In the genomic region with DNA sequence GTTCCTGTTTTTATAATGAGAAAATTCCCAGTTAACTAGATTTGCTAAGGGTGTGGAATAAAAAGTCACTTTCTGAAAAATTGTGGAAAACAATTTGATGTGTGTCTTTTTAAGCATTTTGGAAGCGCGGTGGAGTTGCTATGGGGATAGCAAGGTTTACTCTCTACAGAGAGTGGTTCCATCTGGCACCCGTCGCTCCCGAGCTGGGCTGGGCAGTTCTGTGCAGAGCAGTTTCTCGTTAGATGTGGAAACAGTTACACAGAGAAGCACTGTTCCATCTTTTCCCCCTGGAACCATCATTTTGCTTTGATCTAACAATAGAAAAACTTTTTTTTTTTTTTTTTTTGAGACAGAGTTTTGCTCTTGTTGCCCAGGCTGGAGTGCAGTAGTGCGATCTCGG, we compare ENCODE assay signal across 13 cellular contexts. TPM values are rescaled to one million over a fixed set of nuclear protein-coding genes. Genes with fewer than 3 reads are reported as not detected.
DNase-seq lines count a peak whose midpoint lies in the region.
"Had no signal": no experiment of that assay in that cellular context is flagged by ENCODE, and none has a peak within 500 bp of the region (broad histone marks: within the 10 kb centered on the region; RNA-seq: fewer than 3 reads in every experiment).

No MANE protein-coding gene starts in this region.

- H2AK5ac ChIP-seq in mesendoderm (ENCODE audit: low read length) = no peak overlapping the region

- H3K27ac ChIP-seq in caudate nucleus (ENCODE audit: low read depth, low read length) (peak overlapping the region; percentile 70), layer of hippocampus (ENCODE audit: low read depth, low read length) (peak overlapping the region; percentile 48), mesendoderm (ENCODE audit: low read depth, low read length) (no peak overlapping the region)

- H3K79me2 ChIP-seq in mesendoderm (ENCODE audit: control insufficient read depth, insufficient read depth, low read length) = no peaks in the 10 kb centered on the region

- no peaks in the 10 kb centered on the region for H3K79me1 ChIP-seq in mesendoderm (ENCODE audit: low read length)

- no peak overlapping the region for H2BK5ac ChIP-seq in mesendoderm (ENCODE audit: low read length)

- H3K56ac ChIP-seq in mesendoderm (ENCODE audit: low read length) = no peak overlapping the region

- no peaks in the 10 kb centered on the region for H3K4me1 ChIP-seq in mesendoderm (ENCODE audit: control insufficient read depth, low read depth, low read length)

- H3K27me3 ChIP-seq in H7 (ENCODE audit: control insufficient read depth, insufficient read depth, low read length) (no peaks in the 10 kb centered on the region), layer of hippocampus (ENCODE audit: control insufficient read depth, insufficient read depth, low read length) (no peaks in the 10 kb centered on the region), mesendoderm (ENCODE audit: insufficient read depth, low read length, poor library complexity) (no peaks in the 10 kb centered on the region)

- no peaks in the 10 kb centered on the region for H3K36me3 ChIP-seq in H7 (replicated peaks; ENCODE audit: control insufficient read depth, insufficient read depth, low read length)
- no peaks in the 10 kb centered on the region for H3K36me3 ChIP-seq in mesendoderm (ENCODE audit: control insufficient read depth, insufficient read depth, low read length)

- no peak overlapping the region for H3K4me2 ChIP-seq in mesendoderm (ENCODE audit: low read length)

- no peak overlapping the region for H3K9ac ChIP-seq in mesendoderm (ENCODE audit: low read length)

- H3K4me3 ChIP-seq in H7 (ENCODE audit: insufficient read depth, low read depth, low read length) (no peak overlapping the region), mesendoderm (ENCODE audit: low read length) (no peak overlapping the region)

- no peak overlapping the region for H2BK15ac ChIP-seq in mesendoderm (replicated peaks; ENCODE audit: low read depth)

- no peak overlapping the region for H3K4ac ChIP-seq in mesendoderm (ENCODE audit: low read depth, low read length)

- WGBS in mesendoderm (ENCODE audit: extremely low coverage, insufficient coverage, low lambda C conversion rate) = no CpG with 5 or more reads among the region's 8 CpGs

- DNase-seq in H7 (peak; percentile 27), caudate nucleus (lab: John Stamatoyannopoulos, UW) (peak in 10 of 61 donors; percentile 18 to 75 (median 40)), superior temporal gyrus (ENCODE audit: extremely low spot score) (peak; percentile 68), SW 1271 (lab: John Stamatoyannopoulos, UW) (no peak), NCI-H2081 treated with DMSO at 0.1 percent for 48 hours (lab: John Stamatoyannopoulos, UW) (no peak), mesendoderm (no peak)
- DNase-seq in effector CD4-positive, alpha-beta T cell = no peak
- DNase-seq: CD4-positive, alpha-beta memory T cell; stimulated activated CD4-positive, alpha-beta T cell treated with anti-CD3 and anti-CD28 coated beads, Interleukin-4, amount 100 ng/mL, for 24 hours; stimulated activated naive CD8-positive, alpha-beta T cell treated with anti-CD3 and anti-CD28 coated beads, Interleukin-15, Interleukin-2, amounts not matched to agents 100 U/mL and 50 U/mL, for 24 hours; T-helper 17 cell had no signal

- H4K8ac ChIP-seq in mesendoderm (ENCODE audit: low read depth, low read length) = no peak overlapping the region

- H4K5ac ChIP-seq in mesendoderm (ENCODE audit: low read length) = no peak overlapping the region

- no peak overlapping the region for H3K23ac ChIP-seq in mesendoderm (ENCODE audit: low read length)

- H3K18ac ChIP-seq in mesendoderm (ENCODE audit: low read length) = no peak overlapping the region

- no peak overlapping the region for H2BK120ac ChIP-seq in mesendoderm (ENCODE audit: low read depth, low read length)

RNA-seq across cellular contexts. Expression of a gene that starts 17.4 kb away (rescaled TPM):
- total RNA-seq in H7 (2014; rRNA removed; shearing (Covaris generic)) = 21.0 and 23.9 TPM in 2 replicates
- 1.5 TPM for polyA plus RNA-seq in mesendoderm (2013, experiment 1 of 2)
- 1.7 TPM for polyA plus RNA-seq in mesendoderm (2013, experiment 2 of 2)
- total RNA-seq: PC-3 had no signal

Comparison
In these comparisons a context has a peak if more than half of its experiments do, and no peak if none do; other contexts are left out.
1. DNase-seq: peak in H7 (single experiment) and superior temporal gyrus (single experiment); none in SW 1271 (0 of 2), effector CD4-positive, alpha-beta T cell (single experiment), NCI-H2081 treated with DMSO at 0.1 percent for 48 hours (single experiment) and mesendoderm (single experiment).